12 cellular contexts compared by ENCODE assay signal in genomic region chr7:7190142-7190541, GRCh38. TPM values are rescaled to one million over a fixed set of nuclear protein-coding genes. Genes with fewer than 3 reads are reported as not detected.
A peak's percentile ranks its signal among the peaks of the same experiment; 100 is the strongest.
DNase-seq lines count a peak whose midpoint lies in the region; ATAC-seq and TF ChIP-seq lines count a peak whose summit lies in the region.
"Had no signal": no experiment of that assay in that cellular context is flagged by ENCODE, and none has a peak within 500 bp of the region (broad histone marks: within the 10 kb centered on the region; RNA-seq: fewer than 3 reads in every experiment).

No MANE protein-coding gene starts in this region.

- no peak overlapping the region for H2AFZ ChIP-seq in H9 (ENCODE audit: low read length)

- no peak overlapping the region for H2BK12ac ChIP-seq in H9 (ENCODE audit: insufficient read length, low read depth, low read length)

- peaks cover 56% of the 10 kb centered on the region for H3K79me2 ChIP-seq in H9 (ENCODE audit: insufficient read depth, low read length)

- no peak overlapping the region for H2BK5ac ChIP-seq in H9 (ENCODE audit: insufficient read length, low read length)

- H3K27me3 ChIP-seq in H9 (ENCODE audit: insufficient read depth, low read length) = no peaks in the 10 kb centered on the region
- no peaks in the 10 kb centered on the region for H3K27me3 ChIP-seq in mucosa of stomach (ENCODE audit: control insufficient read depth, insufficient read depth, low read length)
- H3K27me3 ChIP-seq: tibial artery had no signal

- H3K14ac ChIP-seq in H9 (ENCODE audit: insufficient read depth, low read length) = no peak overlapping the region

- no peak overlapping the region for H2BK120ac ChIP-seq in H9 (ENCODE audit: low read depth, low read length, poor library complexity, severe bottlenecking)

- no peak overlapping the region for H3K56ac ChIP-seq in H9 (ENCODE audit: insufficient read length, low read depth, low read length)

- H3K27ac ChIP-seq in H9 (ENCODE audit: insufficient read length, low read depth, low read length) = no peak overlapping the region
- H3K27ac ChIP-seq in caudate nucleus (ENCODE audit: low read depth, low read length) = peak overlapping the region; percentile 24
- H3K27ac ChIP-seq: tibial artery had no signal

- H3T11ph ChIP-seq in H9 (ENCODE audit: low read length) = no peak overlapping the region

- DNase-seq in AG08396 (ENCODE audit: low spot score) = peak; percentile 9
- no peak for DNase-seq in H9
- peak in 2 of 61 donors; percentile 11 to 22 for DNase-seq in caudate nucleus (lab: John Stamatoyannopoulos, UW)
- DNase-seq in NAMALWA (ENCODE audit: low spot score) = no peak
- no peak for DNase-seq in activated naive CD8-positive, alpha-beta T cell treated with anti-CD3 and anti-CD28 coated beads, Interleukin-2, amount 50 U/mL, for 24 hours
- DNase-seq: activated CD8-positive, alpha-beta memory T cell treated with anti-CD3 and anti-CD28 coated beads, Interleukin-2, amount 50 U/mL, for 4 hours; CD4-positive, alpha-beta memory T cell; tibial artery had no signal

- H3K4me2 ChIP-seq in H9 (ENCODE audit: insufficient read depth, insufficient read length, low read length) = no peak overlapping the region

- TF ChIP-seq CTCF in H9 (conservative IDR thresholded peaks at IDR 0.05) = no peak

- H3K9ac ChIP-seq in H9 (ENCODE audit: extremely low read depth, insufficient read length, low read length) = no peak overlapping the region
- H3K9ac ChIP-seq in mucosa of stomach (ENCODE audit: low read length) = peak overlapping the region; percentile 13

- no peaks in the 10 kb centered on the region for H3K36me3 ChIP-seq in mucosa of stomach (ENCODE audit: control insufficient read depth, insufficient read depth, low read length)
- H3K36me3 ChIP-seq: HAP-1, tibial artery had no signal

- no peaks in the 10 kb centered on the region for H3K9me3 ChIP-seq in H9 (ENCODE audit: control insufficient read depth, low read depth, low read length)
- H3K9me3 ChIP-seq in mucosa of stomach (ENCODE audit: control insufficient read depth, low read length) = no peaks in the 10 kb centered on the region
- H3K9me3 ChIP-seq: HAP-1, tibial artery had no signal

- H4K91ac ChIP-seq in H9 (ENCODE audit: insufficient read length, low read depth, low read length) = no peak overlapping the region

- no peak overlapping the region for H2AK5ac ChIP-seq in H9 (ENCODE audit: insufficient read length, low read length)

- peaks cover 27 to 55% (median 49%) of the 10 kb centered on the region in 3 experiments for H3K36me3 Mint-ChIP-seq in H9 (ENCODE audit: insufficient read depth in 1 of 3, low read depth in 3 of 3)
- peaks cover 25% of the 10 kb centered on the region for H3K36me3 Mint-ChIP-seq in activated naive CD8-positive, alpha-beta T cell treated with anti-CD3 and anti-CD28 coated beads, Interleukin-2, amount 50 U/mL, for 24 hours (ENCODE audit: low read depth)

- no peak overlapping the region for H3K4me3 Mint-ChIP-seq in H9
- no peak overlapping the region for H3K4me3 Mint-ChIP-seq in activated naive CD8-positive, alpha-beta T cell treated with anti-CD3 and anti-CD28 coated beads, Interleukin-2, amount 50 U/mL, for 24 hours

- H3K4me1 Mint-ChIP-seq in H9 = peaks cover 36 to 40% of the 10 kb centered on the region in 2 experiments
- peaks cover 48% of the 10 kb centered on the region for H3K4me1 Mint-ChIP-seq in activated naive CD8-positive, alpha-beta T cell treated with anti-CD3 and anti-CD28 coated beads, Interleukin-2, amount 50 U/mL, for 24 hours

- H3K27me3 Mint-ChIP-seq in H9 (ENCODE audit: low read depth) = no peaks in the 10 kb centered on the region
- no peaks in the 10 kb centered on the region for H3K27me3 Mint-ChIP-seq in activated naive CD8-positive, alpha-beta T cell treated with anti-CD3 and anti-CD28 coated beads, Interleukin-2, amount 50 U/mL, for 24 hours
- H3K27me3 Mint-ChIP-seq: CD4-positive, alpha-beta memory T cell had no signal

- H3K4me3 ChIP-seq in mucosa of stomach (ENCODE audit: low read length) = no peak overlapping the region
- H3K4me3 ChIP-seq: HAP-1, tibial artery had no signal

- H3K4me1 ChIP-seq in H9 (ENCODE audit: insufficient read depth, low read length) (peaks cover 3% of the 10 kb centered on the region; the same call in 1 of the 2 replicates), mucosa of stomach (ENCODE audit: control insufficient read depth, insufficient read depth, low read length) (peaks cover 26% of the 10 kb centered on the region)
- H3K4me1 ChIP-seq: HAP-1 had no signal

- H3K4ac ChIP-seq in H9 (ENCODE audit: low read depth, low read length) = no peak overlapping the region

- H3K27ac Mint-ChIP-seq in H9 = peak overlapping the region in 2 of 3 experiments; percentile 34 to 85; a peak in 1 of 7 replicates
- H3K27ac Mint-ChIP-seq in activated naive CD8-positive, alpha-beta T cell treated with anti-CD3 and anti-CD28 coated beads, Interleukin-2, amount 50 U/mL, for 24 hours = no peak overlapping the region

- no peak overlapping the region for H2BK20ac ChIP-seq in H9 (ENCODE audit: low read depth, low read length, poor library complexity, severe bottlenecking)

- H3K23ac ChIP-seq in H9 (ENCODE audit: insufficient read length, low read depth, low read length) = no peak overlapping the region

- no peak overlapping the region for H2BK15ac ChIP-seq in H9 (ENCODE audit: low read depth, low read length)

- WGBS in H9 (ENCODE audit: extremely low coverage, insufficient read length, low lambda C conversion rate) = 100% methylated on average over 2 of the region's 5 CpGs

- no peaks in the 10 kb centered on the region for H3K79me1 ChIP-seq in H9 (ENCODE audit: insufficient read depth, low read depth, low read length, poor library complexity, severe bottlenecking)

- no peak overlapping the region for H4K8ac ChIP-seq in H9 (replicated peaks; ENCODE audit: insufficient read length, low read depth, low read length)

- H4K5ac ChIP-seq in H9 (ENCODE audit: insufficient read length, low read depth, low read length) = no peak overlapping the region

- ATAC-seq in GM18520 (IDR thresholded peaks at IDR 0.05; ENCODE audit: unreplicated experiment) (no peak), HG03095 (IDR thresholded peaks at IDR 0.05; ENCODE audit: unreplicated experiment) (no peak)
- no peak for ATAC-seq in activated naive CD8-positive, alpha-beta T cell treated with anti-CD3 and anti-CD28 coated beads, Interleukin-2, amount 50 U/mL, for 24 hours

- H3K18ac ChIP-seq in H9 (ENCODE audit: insufficient read length, low read depth, low read length) = no peak overlapping the region

- H3K9me3 Mint-ChIP-seq in H9 = peaks cover 21 to 40% of the 10 kb centered on the region in 2 experiments
- H3K9me3 Mint-ChIP-seq in activated naive CD8-positive, alpha-beta T cell treated with anti-CD3 and anti-CD28 coated beads, Interleukin-2, amount 50 U/mL, for 24 hours = peaks cover 8% of the 10 kb centered on the region
- H3K9me3 Mint-ChIP-seq: CD4-positive, alpha-beta memory T cell had no signal

- H3K23me2 ChIP-seq in H9 (ENCODE audit: insufficient read length, low read depth, low read length, poor library complexity, severe bottlenecking) = no peaks in the 10 kb centered on the region

- no peaks in the 10 kb centered on the region for H4K20me1 ChIP-seq in H9 (ENCODE audit: control insufficient read depth, insufficient read depth, insufficient read length)

RNA-seq across cellular contexts. Expression of gene C1GALT1, which starts 7.8 kb away (rescaled TPM):
- total RNA-seq in H9 (2021) = 81.5 and 88.2 TPM in 2 replicates
